ENCODE assay signal across 26 cellular contexts in the genomic region with DNA sequence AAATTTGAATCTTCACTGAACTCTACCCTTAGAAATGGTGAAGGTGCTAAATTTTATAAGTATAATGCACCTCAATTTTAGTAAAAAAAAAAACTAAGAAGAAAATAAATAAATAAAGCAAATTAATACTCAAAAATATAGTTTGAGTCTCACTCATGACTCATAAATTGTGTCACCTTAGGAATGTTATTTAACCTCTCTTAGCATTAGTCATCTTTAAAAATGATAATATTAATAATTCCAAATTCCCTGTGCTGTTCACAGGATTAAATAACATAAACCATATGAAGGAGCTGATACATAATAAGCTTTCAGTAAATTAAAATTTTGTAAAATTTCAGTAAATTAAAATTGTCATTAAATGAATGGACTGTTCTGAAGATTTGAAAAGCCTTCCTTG.
DNase-seq lines count a peak whose midpoint lies in the region; ATAC-seq and TF ChIP-seq lines count a peak whose summit lies in the region.
"Had no signal": no experiment of that assay in that cellular context is flagged by ENCODE, and none has a peak within 500 bp of the region (broad histone marks: within the 10 kb centered on the region; RNA-seq: fewer than 3 reads in every experiment).

No MANE protein-coding gene starts in this region.

- intact Hi-C loops in PC-3 (cut with micrococcal nuclease) = no loop called here
- intact Hi-C loops in prostate gland (cut with DNase I) = loop anchor here (5.0 kb wide), 1 partner anchor 339 kb away; the partner anchor contains the start of gene RGMB
- intact Hi-C loops in posterior vena cava (cut with DNase I) = no loop called here
- intact Hi-C loops in activated CD4-positive, alpha-beta T cell treated with anti-CD3 and anti-CD28 coated beads for 36 hours (cut with DNase I, micrococcal nuclease) = no loop called here

- H3K9ac ChIP-seq in PC-3 (ENCODE audit: low read length) = no peak overlapping the region

- POLR2A ChIA-PET in PC-3 (lab: Charles Lee; ENCODE audit: unreplicated experiment) = no interaction called here
- POLR2A ChIA-PET in activated CD4-positive, alpha-beta T cell treated with anti-CD3 and anti-CD28 coated beads for 36 hours (lab: Charles Lee) = interaction anchor here (0.7 kb wide), 1 partner anchor 326 kb away, joined by 3 read pairs; no protein-coding TSS in a partner anchor

- H2AFZ ChIP-seq in PC-3 (ENCODE audit: low read length) = no peak overlapping the region

- H3K4me1 Mint-ChIP-seq in activated CD4-positive, alpha-beta T cell treated with anti-CD3 and anti-CD28 coated beads for 36 hours = no peaks in the 10 kb centered on the region
- H3K4me1 Mint-ChIP-seq: activated B cell treated with CpG ODN at 0.5 μM for 24 hours; CD8-positive, alpha-beta memory T cell; mesothelial cell of epicardium had no signal

- no TSS peak for BruUV-seq in PC-3 (replicated peaks; lab: Mats Ljungman, UMichigan)

- peak; percentile 34 for DNase-seq in EL
- DNase-seq in PC-3 = peak; percentile 56
- peak; percentile 13 to 71 for DNase-seq in cardiac fibroblast (ENCODE audit: low read depth in 2 of 2)
- DNase-seq in foreskin keratinocyte = peak in 1 of 2 donors; percentile 42
- DNase-seq in hypothalamus (lab: John Stamatoyannopoulos, UW) = no peak
- no peak for DNase-seq in prostate gland (ENCODE audit: low spot score)
- DNase-seq in posterior vena cava (ENCODE audit: low spot score) = no peak
- DNase-seq in activated CD4-positive, alpha-beta T cell treated with anti-CD3 and anti-CD28 coated beads for 36 hours = no peak
- DNase-seq: activated B cell treated with CpG ODN at 0.5 μM for 24 hours; activated CD4-positive, alpha-beta T cell treated with anti-CD3 and anti-CD28 coated beads, Interleukin-2, amount 50 U/mL, for 4 hours; activated CD8-positive, alpha-beta memory T cell treated with anti-CD3 and anti-CD28 coated beads, Interleukin-2, amount 10 ng/mL, durations not matched to agents 7 days and 5 days; activated gamma-delta T cell; activated T-cell treated with anti-CD3 and anti-CD28 coated beads, Interleukin-2, amount 50 U/mL, for 4 hours; BE2C; body of pancreas; CD8-positive, alpha-beta memory T cell; head of caudate nucleus; NCI-H1048; NCI-H446; NCI-H82; RPMI8226; stimulated activated CD4-positive, alpha-beta T cell treated with anti-CD3 and anti-CD28 coated beads, Interleukin-4, amount 100 ng/mL, for 24 hours; tibial artery had no signal

- TF ChIP-seq POLR2A in prostate gland (IDR thresholded peaks at IDR 0.05) = no peak

- TF ChIP-seq CTCF in PC-3 (conservative IDR thresholded peaks at IDR 0.05; ENCODE audit: low read depth, low read length) (no peak), cardiac fibroblast (IDR thresholded peaks at IDR 0.05; ENCODE audit: low read depth, low read length) (no peak), foreskin keratinocyte (conservative IDR thresholded peaks at IDR 0.05) (no peak), prostate gland (IDR thresholded peaks at IDR 0.05) (no peak)

- no peak overlapping the region for H3K4me2 ChIP-seq in PC-3 (ENCODE audit: low read length)

- H3K27ac ChIP-seq in PC-3 (ENCODE audit: low read length) (no peak overlapping the region), foreskin keratinocyte (no peak overlapping the region), prostate gland (no peak overlapping the region)
- H3K27ac ChIP-seq: body of pancreas, tibial artery, vagina had no signal

- no peaks in the 10 kb centered on the region for H3K36me3 Mint-ChIP-seq in activated CD4-positive, alpha-beta T cell treated with anti-CD3 and anti-CD28 coated beads for 36 hours (ENCODE audit: low read depth)
- H3K36me3 Mint-ChIP-seq: activated CD8-positive, alpha-beta memory T cell treated with anti-CD3 and anti-CD28 coated beads, Interleukin-2, amount 10 ng/mL, durations not matched to agents 7 days and 5 days; CD8-positive, alpha-beta memory T cell; mesothelial cell of epicardium had no signal

- no peaks in the 10 kb centered on the region for H3K4me1 ChIP-seq in PC-3 (ENCODE audit: insufficient read depth, low read length)
- H3K4me1 ChIP-seq in foreskin keratinocyte = peaks cover 6% of the 10 kb centered on the region
- H3K4me1 ChIP-seq in prostate gland (replicated peaks) = no peaks in the 10 kb centered on the region
- H3K4me1 ChIP-seq: BE2C, body of pancreas, vagina had no signal

- H3K9me3 ChIP-seq in PC-3 (ENCODE audit: low read length) = 0 out of 2 replicates have a peak, but pooled peaks cover 5% of the 10 kb centered on the region
- H3K9me3 ChIP-seq in prostate gland = no peaks in the 10 kb centered on the region
- H3K9me3 ChIP-seq: BE2C, body of pancreas, tibial artery, vagina had no signal

- no peaks in the 10 kb centered on the region for H3K27me3 ChIP-seq in PC-3 (ENCODE audit: low read length)
- no peaks in the 10 kb centered on the region for H3K27me3 ChIP-seq in foreskin keratinocyte
- H3K27me3 ChIP-seq in prostate gland (replicated peaks; ENCODE audit: insufficient read depth) = no peaks in the 10 kb centered on the region
- H3K27me3 ChIP-seq: BE2C, body of pancreas, tibial artery, vagina had no signal

- no peak overlapping the region for H3K27ac Mint-ChIP-seq in activated CD4-positive, alpha-beta T cell treated with anti-CD3 and anti-CD28 coated beads for 36 hours
- H3K27ac Mint-ChIP-seq: activated B cell treated with CpG ODN at 0.5 μM for 24 hours; activated CD8-positive, alpha-beta memory T cell treated with anti-CD3 and anti-CD28 coated beads, Interleukin-2, amount 10 ng/mL, durations not matched to agents 7 days and 5 days; CD8-positive, alpha-beta memory T cell; mesothelial cell of epicardium; progenitor cell of endocrine pancreas had no signal

- no peak overlapping the region for H3K4me3 ChIP-seq in PC-3 (ENCODE audit: low read length)
- H3K4me3 ChIP-seq in cardiac fibroblast (replicated peaks in 1 of 2; ENCODE audit: low read depth in 2 of 2, low read length in 2 of 2) = no peak overlapping the region
- H3K4me3 ChIP-seq in prostate gland = no peak overlapping the region
- H3K4me3 ChIP-seq: body of pancreas, tibial artery, vagina had no signal

- CTCF ChIA-PET in PC-3 (lab: Charles Lee) = no interaction called here
- CTCF ChIA-PET in activated CD4-positive, alpha-beta T cell treated with anti-CD3 and anti-CD28 coated beads for 36 hours (lab: Charles Lee) = no interaction called here

- H3K4me3 Mint-ChIP-seq in activated CD4-positive, alpha-beta T cell treated with anti-CD3 and anti-CD28 coated beads for 36 hours = no peak overlapping the region
- H3K4me3 Mint-ChIP-seq: activated B cell treated with CpG ODN at 0.5 μM for 24 hours; activated CD8-positive, alpha-beta memory T cell treated with anti-CD3 and anti-CD28 coated beads, Interleukin-2, amount 10 ng/mL, durations not matched to agents 7 days and 5 days; activated T-cell treated with anti-CD3 and anti-CD28 coated beads, Interleukin-2, amount 50 U/mL, for 4 hours; CD8-positive, alpha-beta memory T cell; mesothelial cell of epicardium had no signal

- H3K9me2 ChIP-seq in PC-3 (replicated peaks; ENCODE audit: low read length) = no peaks in the 10 kb centered on the region

- H3K27me3 Mint-ChIP-seq in activated CD4-positive, alpha-beta T cell treated with anti-CD3 and anti-CD28 coated beads for 36 hours = no peaks in the 10 kb centered on the region
- H3K27me3 Mint-ChIP-seq: activated B cell treated with CpG ODN at 0.5 μM for 24 hours; CD8-positive, alpha-beta memory T cell; progenitor cell of endocrine pancreas had no signal

- H4K20me1 ChIP-seq in PC-3 (ENCODE audit: low read length) = no peaks in the 10 kb centered on the region

- no peaks in the 10 kb centered on the region for H3F3A ChIP-seq in PC-3 (ENCODE audit: low read length, unreplicated experiment)

- peaks cover 4% of the 10 kb centered on the region; the same call in 1 of the 2 replicates for H3K36me3 ChIP-seq in PC-3 (ENCODE audit: low read depth, low read length)
- no peaks in the 10 kb centered on the region for H3K36me3 ChIP-seq in prostate gland
- H3K36me3 ChIP-seq: BE2C, tibial artery, vagina had no signal

- ATAC-seq in PC-3 (peak; percentile 49), foreskin keratinocyte (peak; percentile 70)
- ATAC-seq in activated CD4-positive, alpha-beta T cell treated with anti-CD3 and anti-CD28 coated beads for 36 hours = no peak
- ATAC-seq: activated CD8-positive, alpha-beta memory T cell treated with anti-CD3 and anti-CD28 coated beads, Interleukin-2, amount 10 ng/mL, durations not matched to agents 7 days and 5 days; activated T-cell treated with anti-CD3 and anti-CD28 coated beads, Interleukin-2, amount 50 U/mL, for 4 hours; body of pancreas had no signal

- peaks cover 2% of the 10 kb centered on the region for H3K9me3 Mint-ChIP-seq in activated CD4-positive, alpha-beta T cell treated with anti-CD3 and anti-CD28 coated beads for 36 hours (ENCODE audit: low read depth)
- H3K9me3 Mint-ChIP-seq: activated B cell treated with CpG ODN at 0.5 μM for 24 hours; activated T-cell treated with anti-CD3 and anti-CD28 coated beads, Interleukin-2, amount 50 U/mL, for 4 hours; mesothelial cell of epicardium had no signal

- no peaks in the 10 kb centered on the region for H3K79me2 ChIP-seq in PC-3 (ENCODE audit: low read length)

Comparison
In these comparisons a context has a peak if more than half of its experiments do, and no peak if none do; other contexts are left out.
1. DNase-seq: peak in EL (single experiment), PC-3 (single experiment) and cardiac fibroblast (2 of 2); none in hypothalamus (0 of 51), prostate gland (single experiment), posterior vena cava (single experiment) and activated CD4-positive, alpha-beta T cell treated with anti-CD3 and anti-CD28 coated beads for 36 hours (single experiment).